In the genomic region with DNA sequence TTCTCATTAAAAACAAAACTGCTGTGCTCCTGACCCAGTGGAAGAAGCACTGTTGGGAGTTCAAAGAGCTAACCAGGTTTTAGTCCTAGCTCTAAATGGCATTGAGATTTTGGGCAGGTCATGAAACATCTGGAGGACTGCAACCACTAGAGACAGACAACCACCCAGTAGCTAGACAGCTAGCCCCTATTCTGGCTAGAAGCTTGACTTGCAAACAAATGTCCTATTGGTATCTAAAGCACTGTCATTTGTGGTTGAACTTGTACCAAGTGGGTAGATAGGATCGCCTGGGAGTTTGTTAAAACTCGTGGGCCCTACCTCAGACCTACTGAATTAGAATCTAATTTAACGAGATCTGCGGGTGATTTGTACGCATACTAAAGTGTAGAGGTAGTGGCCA, we compare ENCODE assay signal across 31 cellular contexts. TPM values are rescaled to one million over a fixed set of nuclear protein-coding genes. Genes with fewer than 3 reads are reported as not detected.
DNase-seq lines count a peak whose midpoint lies in the region; ATAC-seq and TF ChIP-seq lines count a peak whose summit lies in the region.
"Had no signal": no experiment of that assay in that cellular context is flagged by ENCODE, and none has a peak within 500 bp of the region (broad histone marks: within the 10 kb centered on the region; RNA-seq: fewer than 3 reads in every experiment).

No MANE protein-coding gene starts in this region.

- TF ChIP-seq CTCF in activated CD8-positive, alpha-beta T cell treated with anti-CD3 and anti-CD28 coated beads for 36 hours (IDR thresholded peaks at IDR 0.05), result no peak
- TF ChIP-seq CTCF in GM23338 (conservative IDR thresholded peaks at IDR 0.05; ENCODE audit: low read depth in 2 of 2) (no peak), nephron progenitor cell (IDR thresholded peaks at IDR 0.05) (no peak)

- H3K4me3 ChIP-seq in GM23338, result no peak overlapping the region
- H3K4me3 ChIP-seq: coronary artery, heart left ventricle, left ventricle myocardium inferior, spleen, thyroid gland, uterus had no signal

- H3K9me3 Mint-ChIP-seq in activated CD8-positive, alpha-beta T cell treated with anti-CD3 and anti-CD28 coated beads for 36 hours, result no peaks in the 10 kb centered on the region
- H3K9me3 Mint-ChIP-seq in activated CD8-positive, alpha-beta T cell treated with anti-CD3 and anti-CD28 coated beads, Interleukin-2, amount 10 ng/mL, durations not matched to agents 7 days and 5 days (ENCODE audit: insufficient read depth), result no peaks in the 10 kb centered on the region
- H3K9me3 Mint-ChIP-seq in GM23338 (no peaks in the 10 kb centered on the region), nephron progenitor cell (no peaks in the 10 kb centered on the region)
- no peaks in the 10 kb centered on the region for H3K9me3 Mint-ChIP-seq in activated T-helper 17 cell treated with anti-CD3 and anti-CD28 coated beads, Interleukin-2, amount 50 U/mL, for 72 hours
- H3K9me3 Mint-ChIP-seq: activated T-helper 2 cell treated with anti-CD3 and anti-CD28 coated beads, Interferon-gamma antibody, Interleukin-2, Interleukin-4, amounts not matched to agents 10 μg/mL and 5 μg/mL and 100 μg/mL, durations not matched to agents 14 hours and 24 hours and 36 hours; CD4-positive, CD25-positive, alpha-beta regulatory T cell; effector memory CD8-positive, alpha-beta T cell had no signal

- peaks cover 68% of the 10 kb centered on the region for H3F3A ChIP-seq in GM23338 (replicated peaks; ENCODE audit: low read depth)

- no peaks in the 10 kb centered on the region for H3K27me3 ChIP-seq in GM23338 (ENCODE audit: insufficient read depth)
- H3K27me3 ChIP-seq: heart left ventricle, spleen, thyroid gland, uterus had no signal

- intact Hi-C loops in activated CD8-positive, alpha-beta T cell treated with anti-CD3 and anti-CD28 coated beads for 36 hours (cut with micrococcal nuclease), result loop anchor here (5.0 kb wide), 1 partner anchor 49 kb away; no protein-coding TSS in a partner anchor

- no peak for ATAC-seq in activated CD8-positive, alpha-beta T cell treated with anti-CD3 and anti-CD28 coated beads for 36 hours
- no peak for ATAC-seq in activated CD8-positive, alpha-beta T cell treated with anti-CD3 and anti-CD28 coated beads, Interleukin-2, amount 10 ng/mL, durations not matched to agents 7 days and 5 days
- no peak for ATAC-seq in GM23338
- no peak for ATAC-seq in activated T-helper 17 cell treated with anti-CD3 and anti-CD28 coated beads, Interleukin-2, amount 50 U/mL, for 72 hours (replicated peaks)
- ATAC-seq in GM18870 (IDR thresholded peaks at IDR 0.05; ENCODE audit: unreplicated experiment), result no peak
- no peak for ATAC-seq in HG02798 (IDR thresholded peaks at IDR 0.05; ENCODE audit: poor library complexity, unreplicated experiment)
- ATAC-seq: effector memory CD8-positive, alpha-beta T cell; heart left ventricle; right cardiac atrium had no signal

- no peaks in the 10 kb centered on the region for H3K27me3 Mint-ChIP-seq in activated CD8-positive, alpha-beta T cell treated with anti-CD3 and anti-CD28 coated beads for 36 hours
- H3K27me3 Mint-ChIP-seq in activated CD8-positive, alpha-beta T cell treated with anti-CD3 and anti-CD28 coated beads, Interleukin-2, amount 10 ng/mL, durations not matched to agents 7 days and 5 days (ENCODE audit: low read depth), result no peaks in the 10 kb centered on the region
- H3K27me3 Mint-ChIP-seq in GM23338 (ENCODE audit: insufficient read depth, low read depth, poor library complexity) (peaks cover 8% of the 10 kb centered on the region), nephron progenitor cell (ENCODE audit: low read depth, poor library complexity) (no peaks in the 10 kb centered on the region)
- H3K27me3 Mint-ChIP-seq in activated T-helper 17 cell treated with anti-CD3 and anti-CD28 coated beads, Interleukin-2, amount 50 U/mL, for 72 hours, result no peaks in the 10 kb centered on the region
- H3K27me3 Mint-ChIP-seq: effector memory CD8-positive, alpha-beta T cell had no signal

- H2AFZ ChIP-seq in GM23338, result no peak overlapping the region

- H3K4me1 Mint-ChIP-seq in activated CD8-positive, alpha-beta T cell treated with anti-CD3 and anti-CD28 coated beads for 36 hours (ENCODE audit: low read depth), result peaks cover 67% of the 10 kb centered on the region
- peaks cover 57% of the 10 kb centered on the region for H3K4me1 Mint-ChIP-seq in activated CD8-positive, alpha-beta T cell treated with anti-CD3 and anti-CD28 coated beads, Interleukin-2, amount 10 ng/mL, durations not matched to agents 7 days and 5 days (ENCODE audit: low read depth)
- H3K4me1 Mint-ChIP-seq in GM23338 (peaks cover 33% of the 10 kb centered on the region), nephron progenitor cell (peaks cover 37% of the 10 kb centered on the region)
- H3K4me1 Mint-ChIP-seq in activated T-helper 17 cell treated with anti-CD3 and anti-CD28 coated beads, Interleukin-2, amount 50 U/mL, for 72 hours, result peaks cover 41% of the 10 kb centered on the region

- H3K4me2 ChIP-seq in GM23338, result no peak overlapping the region

- H3K79me2 ChIP-seq in GM23338 (replicated peaks; ENCODE audit: insufficient read depth), result peaks cover 97% of the 10 kb centered on the region

- CTCF ChIA-PET in activated CD8-positive, alpha-beta T cell treated with anti-CD3 and anti-CD28 coated beads for 36 hours (lab: Charles Lee), result interaction anchor here (0.9 to 2.4 kb wide), 6 partner anchors 33 to 201 kb away, joined by 3 to 10 read pairs (median 4); no protein-coding TSS in a partner anchor
- CTCF ChIA-PET in activated CD8-positive, alpha-beta T cell treated with anti-CD3 and anti-CD28 coated beads, Interleukin-2, amount 10 ng/mL, durations not matched to agents 7 days and 5 days (lab: Charles Lee), result interaction anchor here (0.9 to 1.6 kb wide), 4 partner anchors 41 to 212 kb away, joined by 3 to 4 read pairs (median 4); no protein-coding TSS in a partner anchor

- peaks cover 86% of the 10 kb centered on the region for H3K36me3 Mint-ChIP-seq in activated CD8-positive, alpha-beta T cell treated with anti-CD3 and anti-CD28 coated beads for 36 hours (ENCODE audit: low read depth)
- H3K36me3 Mint-ChIP-seq in activated CD8-positive, alpha-beta T cell treated with anti-CD3 and anti-CD28 coated beads, Interleukin-2, amount 10 ng/mL, durations not matched to agents 7 days and 5 days (ENCODE audit: low read depth), result peaks cover 81% of the 10 kb centered on the region
- H3K36me3 Mint-ChIP-seq in GM23338 (ENCODE audit: low read depth), result peaks cover 96% of the 10 kb centered on the region
- H3K36me3 Mint-ChIP-seq in activated T-helper 17 cell treated with anti-CD3 and anti-CD28 coated beads, Interleukin-2, amount 50 U/mL, for 72 hours (ENCODE audit: low read depth), result peaks cover 99% of the 10 kb centered on the region
- peaks cover 87% of the 10 kb centered on the region for H3K36me3 Mint-ChIP-seq in nephron progenitor cell (ENCODE audit: low read depth)

- peaks cover 81% of the 10 kb centered on the region for H4K20me1 ChIP-seq in GM23338 (replicated peaks; ENCODE audit: insufficient read depth)

- no peak overlapping the region for H3K4me3 Mint-ChIP-seq in activated CD8-positive, alpha-beta T cell treated with anti-CD3 and anti-CD28 coated beads for 36 hours
- H3K4me3 Mint-ChIP-seq in activated CD8-positive, alpha-beta T cell treated with anti-CD3 and anti-CD28 coated beads, Interleukin-2, amount 10 ng/mL, durations not matched to agents 7 days and 5 days, result no peak overlapping the region
- no peak overlapping the region for H3K4me3 Mint-ChIP-seq in GM23338
- H3K4me3 Mint-ChIP-seq in activated T-helper 17 cell treated with anti-CD3 and anti-CD28 coated beads, Interleukin-2, amount 50 U/mL, for 72 hours, result peak overlapping the region; percentile 95
- no peak overlapping the region for H3K4me3 Mint-ChIP-seq in nephron progenitor cell
- H3K4me3 Mint-ChIP-seq: effector memory CD8-positive, alpha-beta T cell had no signal

- H3K4me1 ChIP-seq in GM23338 (ENCODE audit: insufficient read depth), result peaks cover 22% of the 10 kb centered on the region

- H3K9me2 ChIP-seq in GM23338 (ENCODE audit: insufficient read depth), result no peaks in the 10 kb centered on the region

- POLR2A ChIA-PET in activated CD8-positive, alpha-beta T cell treated with anti-CD3 and anti-CD28 coated beads for 36 hours (lab: Charles Lee), result interaction anchor here (0.9 to 2.2 kb wide), 10 partner anchors 22 to 257 kb away, joined by 3 to 11 read pairs (median 4); partner anchors contain the start of genes ELOA and ID3
- POLR2A ChIA-PET in activated CD8-positive, alpha-beta T cell treated with anti-CD3 and anti-CD28 coated beads, Interleukin-2, amount 10 ng/mL, durations not matched to agents 7 days and 5 days (lab: Charles Lee), result no interaction called here

- DNase-seq in activated CD8-positive, alpha-beta T cell treated with anti-CD3 and anti-CD28 coated beads for 36 hours, result no peak
- no peak for DNase-seq in activated CD8-positive, alpha-beta T cell treated with anti-CD3 and anti-CD28 coated beads, Interleukin-2, amount 10 ng/mL, durations not matched to agents 7 days and 5 days
- DNase-seq in GM23338 (ENCODE audit: low spot score) (peak; percentile 13), nephron progenitor cell (no peak)
- no peak for DNase-seq in effector CD8-positive, alpha-beta T cell (lab: John Stamatoyannopoulos, UW)
- DNase-seq: activated CD4-positive, alpha-beta T cell treated with anti-CD3 and anti-CD28 coated beads for 48 hours; Calu3; CD4-positive, CD25-positive, alpha-beta regulatory T cell; DMS79 treated with DMSO at 0.1 percent for 48 hours; effector memory CD8-positive, alpha-beta T cell; foreskin fibroblast; GDM1; heart left ventricle; left ventricle myocardium inferior; NCI-H1048; NCI-H446; NCI-H748 treated with DMSO at 0.1 percent for 48 hours; posterior cingulate gyrus; right cardiac atrium; spleen; stimulated activated CD4-positive, alpha-beta T cell treated with anti-CD3 and anti-CD28 coated beads, Interleukin-2, amount 100 ng/mL, for 24 hours; SW 1271; T-helper 9 cell; thyroid gland; uterus had no signal

- peaks cover 83% of the 10 kb centered on the region for H3K36me3 ChIP-seq in GM23338 (ENCODE audit: insufficient read depth)
- H3K36me3 ChIP-seq: uterus had no signal

- peak overlapping the region; percentile 78 for H3K27ac ChIP-seq in GM23338 (ENCODE audit: low read depth)
- H3K27ac ChIP-seq: coronary artery, heart left ventricle, left ventricle myocardium inferior, spleen, thyroid gland, uterus, VCaP had no signal

- H3K27ac Mint-ChIP-seq in activated CD8-positive, alpha-beta T cell treated with anti-CD3 and anti-CD28 coated beads for 36 hours, result peak overlapping the region; percentile 71
- H3K27ac Mint-ChIP-seq in activated CD8-positive, alpha-beta T cell treated with anti-CD3 and anti-CD28 coated beads, Interleukin-2, amount 10 ng/mL, durations not matched to agents 7 days and 5 days, result no peak overlapping the region
- H3K27ac Mint-ChIP-seq in GM23338, result peak overlapping the region; percentile 63
- H3K27ac Mint-ChIP-seq in activated T-helper 17 cell treated with anti-CD3 and anti-CD28 coated beads, Interleukin-2, amount 50 U/mL, for 72 hours, result peak overlapping the region; percentile 54
- peak overlapping the region; percentile 52 for H3K27ac Mint-ChIP-seq in nephron progenitor cell

RNA-seq across cellular contexts. Expression of gene RPL11, which starts 6.9 kb away (rescaled TPM):
- 1,000 to 10,000 TPM; 1,493 to 1,569 TPM for total RNA-seq in activated CD8-positive, alpha-beta T cell treated with anti-CD3 and anti-CD28 coated beads for 36 hours
- total RNA-seq in activated CD8-positive, alpha-beta T cell treated with anti-CD3 and anti-CD28 coated beads, Interleukin-2, amount 10 ng/mL, durations not matched to agents 7 days and 5 days, result 1,000 to 10,000 TPM; 1,096 to 1,128 TPM
- total RNA-seq in GM23338 (2014; rRNA removed; shearing (Covaris generic)), result 859 and 1,126 TPM in 2 replicates
- polyA plus RNA-seq in GM23338 (2016; fragmentation: Nextera tagmentation; extraction: Ambion mirVana), result 1,427 and 1,484 TPM in 2 replicates
- 1,000 to 10,000 TPM; 1,075 to 1,450 TPM for total RNA-seq in activated T-helper 17 cell treated with anti-CD3 and anti-CD28 coated beads, Interleukin-2, amount 50 U/mL, for 72 hours

RNA-seq across cellular contexts. Expression of gene ELOA, which starts 44.8 kb away (rescaled TPM):
- total RNA-seq in activated CD8-positive, alpha-beta T cell treated with anti-CD3 and anti-CD28 coated beads for 36 hours, result 10 to 100 TPM; 29.7 to 29.9 TPM
- total RNA-seq in activated CD8-positive, alpha-beta T cell treated with anti-CD3 and anti-CD28 coated beads, Interleukin-2, amount 10 ng/mL, durations not matched to agents 7 days and 5 days, result 10 to 100 TPM; 29.2 to 31.0 TPM
- 38.1 and 49.1 TPM in 2 replicates for total RNA-seq in GM23338 (2014; rRNA removed; shearing (Covaris generic))
- polyA plus RNA-seq in GM23338 (2016; fragmentation: Nextera tagmentation; extraction: Ambion mirVana), result 55.7 and 57.7 TPM in 2 replicates
- 10 to 100 TPM; 30.1 to 48.5 TPM for total RNA-seq in activated T-helper 17 cell treated with anti-CD3 and anti-CD28 coated beads, Interleukin-2, amount 50 U/mL, for 72 hours
